23 cellular contexts compared by ENCODE assay signal in the genomic region with DNA sequence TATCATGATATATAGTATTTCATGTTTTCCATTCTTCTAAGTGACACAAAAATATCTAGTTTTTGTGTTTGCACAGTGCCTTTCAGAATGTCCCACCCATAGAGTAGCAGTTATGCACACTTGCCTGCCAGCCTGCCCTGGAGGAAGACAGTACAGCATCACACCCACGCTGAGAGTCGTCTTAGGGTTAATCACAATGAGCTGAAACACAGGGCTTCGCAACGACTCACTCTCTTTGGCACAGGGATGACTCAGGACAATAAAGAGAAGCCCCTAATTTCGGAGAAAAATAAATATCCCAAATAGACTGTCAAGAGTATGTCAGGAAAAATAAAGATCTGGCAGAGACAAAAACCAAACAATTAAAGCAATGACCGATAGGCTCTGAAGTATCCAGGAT. TPM values are rescaled to one million over a fixed set of nuclear protein-coding genes. Genes with fewer than 3 reads are reported as not detected.
A peak's percentile ranks its signal among the peaks of the same experiment; 100 is the strongest.
DNase-seq lines count a peak whose midpoint lies in the region; ATAC-seq, FAIRE-seq and TF ChIP-seq lines count a peak whose summit lies in the region.
"Had no signal": no experiment of that assay in that cellular context is flagged by ENCODE, and none has a peak within 500 bp of the region (broad histone marks: within the 10 kb centered on the region; RNA-seq: fewer than 3 reads in every experiment).

No MANE protein-coding gene starts in this region.

- H3K36me3 Mint-ChIP-seq in HFFc6 (ENCODE audit: low read depth): peaks cover 4% of the 10 kb centered on the region; the same call in 1 of the 2 replicates

- peaks cover 13% of the 10 kb centered on the region for H3K4me1 Mint-ChIP-seq in HFFc6 (ENCODE audit: low read depth)

- H3K4me3 ChIP-seq in ACC112 (ENCODE audit: low read depth, low read length): no peak overlapping the region
- no peak overlapping the region for H3K4me3 ChIP-seq in bronchial epithelial cell (ENCODE audit: low read depth, low read length)
- H3K4me3 ChIP-seq in thyroid gland (replicated peaks in 1 of 3): no peak overlapping the region
- H3K4me3 ChIP-seq: BLaER1 treated with 17β-estradiol and CSF1 and Interleukin-3, amounts not matched to agents 10 nM and 100 nM had no signal

- H3K4me1 ChIP-seq in ACC112 (ENCODE audit: control insufficient read depth, insufficient read depth, low read length, unreplicated experiment) (peaks cover 15% of the 10 kb centered on the region), thyroid gland (no peaks in the 10 kb centered on the region)

- no peaks in the 10 kb centered on the region for H3K27me3 ChIP-seq in ACC112 (ENCODE audit: insufficient read depth, low read length)
- no peaks in the 10 kb centered on the region for H3K27me3 ChIP-seq in bronchial epithelial cell (ENCODE audit: control insufficient read depth, insufficient read depth, low read length)
- H3K27me3 ChIP-seq in thyroid gland: no peaks in the 10 kb centered on the region
- H3K27me3 ChIP-seq: BLaER1 treated with 17β-estradiol and CSF1 and Interleukin-3, amounts not matched to agents 10 nM and 100 nM had no signal

- 79 to 90% methylated on average over 6 of the region's 6 CpGs for WGBS in thyroid gland, 2 donors

- TF ChIP-seq POLR2A in thyroid gland (IDR thresholded peaks at IDR 0.05): no peak

- H3K79me2 ChIP-seq in ACC112 (ENCODE audit: control insufficient read depth, insufficient read depth, low read length, unreplicated experiment): no peaks in the 10 kb centered on the region

- TF ChIP-seq CTCF in HFFc6 (IDR thresholded peaks at IDR 0.05) (no peak), bronchial epithelial cell (IDR thresholded peaks at IDR 0.05; ENCODE audit: insufficient read depth, low read length, severe bottlenecking) (no peak), thyroid gland (IDR thresholded peaks at IDR 0.05) (no peak)

- H3K9me3 Mint-ChIP-seq in HFFc6: no peaks in the 10 kb centered on the region
- H3K9me3 Mint-ChIP-seq: activated T-cell treated with anti-CD3 and anti-CD28 coated beads, Interleukin-2, amount 50 U/mL, for 4 hours; effector memory CD8-positive, alpha-beta T cell had no signal

- no peak overlapping the region for H2AFZ ChIP-seq in ACC112 (ENCODE audit: low read length, unreplicated experiment)

- DNase-seq in HFFc6: peak; percentile 46
- peak; percentile 52 for DNase-seq in bronchial epithelial cell (ENCODE audit: low read depth)
- peak; percentile 21 for DNase-seq in iris pigment epithelial cell (ENCODE audit: low read depth)
- no peak for DNase-seq in thyroid gland
- no peak for DNase-seq in NCI-H1105 treated with DMSO at 0.1 percent for 48 hours (lab: John Stamatoyannopoulos, UW)
- DNase-seq: activated CD8-positive, alpha-beta memory T cell treated with anti-CD3 and anti-CD28 coated beads for 24 hours; activated T-cell treated with anti-CD3 and anti-CD28 coated beads, Interleukin-2, amount 50 U/mL, for 4 hours; effector memory CD8-positive, alpha-beta T cell; H7; head of caudate nucleus; KG1; NCI-H187 treated with DMSO at 0.1 percent for 48 hours; OCI-M1; SHP77; T-helper 1 cell had no signal

- H3K27ac ChIP-seq in ACC112 (ENCODE audit: low read depth, low read length): peak overlapping the region; percentile 71
- H3K27ac ChIP-seq in thyroid gland: no peak overlapping the region

- H3K4me3 Mint-ChIP-seq in HFFc6: no peak overlapping the region
- H3K4me3 Mint-ChIP-seq: activated naive CD8-positive, alpha-beta T cell; activated T-cell treated with anti-CD3 and anti-CD28 coated beads, Interleukin-2, amount 50 U/mL, for 4 hours; effector memory CD8-positive, alpha-beta T cell had no signal

- H3K36me3 ChIP-seq in ACC112 (ENCODE audit: insufficient read depth, low read length): 0 out of 2 replicates have a peak, but pooled peaks cover 6% of the 10 kb centered on the region
- H3K36me3 ChIP-seq in bronchial epithelial cell (ENCODE audit: control insufficient read depth, insufficient read depth, low read length): peaks cover 5% of the 10 kb centered on the region
- H3K36me3 ChIP-seq in thyroid gland: peaks cover 6 to 13% of the 10 kb centered on the region in 2 donors

- intact Hi-C loops in thyroid gland (cut with DNase I): no loop called here

- H3K27ac Mint-ChIP-seq in HFFc6: peak overlapping the region; percentile 95
- H3K27ac Mint-ChIP-seq: activated naive CD8-positive, alpha-beta T cell; effector memory CD8-positive, alpha-beta T cell had no signal

- H3K27me3 Mint-ChIP-seq in HFFc6 (ENCODE audit: insufficient read depth): no peaks in the 10 kb centered on the region
- H3K27me3 Mint-ChIP-seq: activated naive CD8-positive, alpha-beta T cell; effector memory CD8-positive, alpha-beta T cell had no signal

- FAIRE-seq in bronchial epithelial cell (lab: Jason Lieb, UNC): no peak
- FAIRE-seq: TTC549, urothelium cell line had no signal

- no peaks in the 10 kb centered on the region for H3K9me3 ChIP-seq in thyroid gland
- H3K9me3 ChIP-seq: BLaER1 treated with 17β-estradiol and CSF1 and Interleukin-3, amounts not matched to agents 10 nM and 100 nM had no signal

- ATAC-seq in GM19467 (IDR thresholded peaks at IDR 0.05; ENCODE audit: unreplicated experiment) (no peak), HG03159 (IDR thresholded peaks at IDR 0.05; ENCODE audit: unreplicated experiment) (no peak)
- ATAC-seq: activated T-cell treated with anti-CD3 and anti-CD28 coated beads, Interleukin-2, amount 50 U/mL, for 4 hours; effector memory CD8-positive, alpha-beta T cell; left lobe of liver had no signal

RNA-seq across cellular contexts. Expression of a gene that starts 11.6 kb away (rescaled TPM):
- total RNA-seq in HFFc6 (2021; fragmentation: NEBNext Ultra II Directional; extraction: Animal tissue kit (Norgen Biotek cat#: 25700)): 100 to 1,000 TPM in 1 of 6 experiments, 10 to 100 TPM in 5; 79.4 to 101 (median 89.0) TPM
- total RNA-seq in bronchial epithelial cell (102 and 123 TPM in 2 replicates), thyroid gland (100 to 1,000 TPM in 2 of 4 donors, 10 to 100 TPM in 2; 68.5 to 135 (median 95.1) TPM)

RNA-seq across cellular contexts. Expression of a gene that starts 33.4 kb away (rescaled TPM):
- total RNA-seq in HFFc6 (2021; fragmentation: NEBNext Ultra II Directional; extraction: Animal tissue kit (Norgen Biotek cat#: 25700)): 10 to 100 TPM; 10.5 to 13.9 (median 12.2) TPM
- total RNA-seq in bronchial epithelial cell (9.7 TPM in 2 replicates), thyroid gland (10 to 100 TPM; 10.8 to 17.2 (median 14.0) TPM)

RNA-seq across cellular contexts. Expression of a gene that starts 33.5 kb away (rescaled TPM):
- 10 to 100 TPM; 70.5 to 80.9 (median 76.4) TPM for total RNA-seq in HFFc6 (2021; fragmentation: NEBNext Ultra II Directional; extraction: Animal tissue kit (Norgen Biotek cat#: 25700))
- total RNA-seq in bronchial epithelial cell: 47.0 and 51.6 TPM in 2 replicates
- total RNA-seq in thyroid gland: 10 to 100 TPM; 24.1 to 51.1 (median 47.6) TPM

RNA-seq across cellular contexts. Expression of a gene that starts 50.2 kb away (rescaled TPM):
- total RNA-seq in HFFc6 (2021; fragmentation: NEBNext Ultra II Directional; extraction: Animal tissue kit (Norgen Biotek cat#: 25700)): 100 to 1,000 TPM in 3 of 6 experiments, 10 to 100 TPM in 3; 94.1 to 130 (median 99.2) TPM
- total RNA-seq in bronchial epithelial cell (18.4 and 25.5 TPM in 2 replicates), thyroid gland (100 to 1,000 TPM in 3 of 4 donors, 10 to 100 TPM in 1; 75.0 to 147 (median 127) TPM)

RNA-seq across cellular contexts. Expression of a gene that starts 50.6 kb away (rescaled TPM):
- 10 to 100 TPM; 22.1 to 30.8 (median 27.0) TPM for total RNA-seq in HFFc6 (2021; fragmentation: NEBNext Ultra II Directional; extraction: Animal tissue kit (Norgen Biotek cat#: 25700))
- 20.1 and 27.9 TPM in 2 replicates for total RNA-seq in bronchial epithelial cell
- total RNA-seq in thyroid gland: 10 to 100 TPM; 30.9 to 54.4 (median 50.7) TPM

Comparison
In these comparisons a context has a peak if more than half of its experiments do, and no peak if none do; other contexts are left out.
1. DNase-seq: peak in HFFc6 (single experiment), bronchial epithelial cell (single experiment) and iris pigment epithelial cell (single experiment); none in thyroid gland (0 of 2) and NCI-H1105 treated with DMSO at 0.1 percent for 48 hours (single experiment).